Comparison of ENCODE assay signal across 25 cellular contexts in the genomic region with DNA sequence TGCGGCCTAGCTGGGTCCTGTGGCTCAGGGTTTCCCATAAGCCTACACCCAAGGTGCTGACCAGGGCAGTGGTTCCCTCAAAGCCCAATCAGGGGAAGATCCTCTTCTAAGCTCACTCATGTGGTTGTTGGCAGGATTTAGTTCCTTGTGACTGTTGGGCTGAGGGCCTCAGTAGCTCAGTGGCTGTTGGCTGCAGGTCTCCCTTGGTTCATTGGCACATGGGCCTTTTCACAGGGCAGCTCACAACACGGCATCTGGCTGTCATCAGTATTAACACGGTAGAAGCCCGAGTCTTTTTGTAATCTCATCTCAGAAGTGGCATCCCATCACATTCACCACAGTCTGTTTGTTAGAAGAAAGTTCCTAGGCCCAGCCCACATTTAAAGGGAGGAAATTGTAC.
"Had no signal": no experiment of that assay in that cellular context is flagged by ENCODE, and none has a peak within 500 bp of the region (broad histone marks: within the 10 kb centered on the region; RNA-seq: fewer than 3 reads in every experiment).

No MANE protein-coding gene starts in this region.

- H3K9me3 ChIP-seq: adrenal gland, SJCRH30, SK-N-SH had no signal

- H3K4me2 ChIP-seq: SK-N-SH had no signal

- H3K36me3 ChIP-seq: adrenal gland, SJCRH30, WERI-Rb-1 had no signal

- H3K4me1 ChIP-seq: adrenal gland, SJCRH30 had no signal

- H3K27ac Mint-ChIP-seq: activated CD4-positive, alpha-beta T cell treated with anti-CD3 and anti-CD28 coated beads for 36 hours; activated CD8-positive, alpha-beta T cell treated with anti-CD3 and anti-CD28 coated beads for 36 hours; activated naive CD8-positive, alpha-beta T cell treated with anti-CD3 and anti-CD28 coated beads, Interleukin-2, amount 10 ng/mL, durations not matched to agents 7 days and 5 days; activated T-cell treated with anti-CD3 and anti-CD28 coated beads, Interleukin-2, amount 50 U/mL, for 72 hours; activated T-helper 2 cell treated with anti-CD3 and anti-CD28 coated beads, Interferon-gamma antibody, Interleukin-2, Interleukin-4, amounts not matched to agents 10 μg/mL and 5 μg/mL and 100 μg/mL, durations not matched to agents 14 hours and 24 hours and 36 hours had no signal

- H3K27ac ChIP-seq: adrenal gland, SJCRH30, WERI-Rb-1 had no signal

- H3K4me3 Mint-ChIP-seq: activated CD4-positive, alpha-beta T cell treated with anti-CD3 and anti-CD28 coated beads for 36 hours; activated CD8-positive, alpha-beta T cell treated with anti-CD3 and anti-CD28 coated beads for 36 hours; activated naive CD8-positive, alpha-beta T cell treated with anti-CD3 and anti-CD28 coated beads, Interleukin-2, amount 10 ng/mL, durations not matched to agents 7 days and 5 days; activated T-cell treated with anti-CD3 and anti-CD28 coated beads, Interleukin-2, amount 50 U/mL, for 72 hours had no signal

- DNase-seq: activated CD4-positive, alpha-beta T cell treated with anti-CD3 and anti-CD28 coated beads for 36 hours; activated CD8-positive, alpha-beta memory T cell treated with anti-CD3 and anti-CD28 coated beads, Interleukin-2, amount 50 U/mL, for 4 hours; activated CD8-positive, alpha-beta T cell treated with anti-CD3 and anti-CD28 coated beads for 36 hours; activated naive CD4-positive, alpha-beta T cell treated with anti-CD3 and anti-CD28 coated beads, Interleukin-2, amount 50 U/mL, for 16 hours; activated naive CD8-positive, alpha-beta T cell treated with anti-CD3 and anti-CD28 coated beads, Interleukin-2, amount 10 ng/mL, durations not matched to agents 7 days and 5 days; activated T-cell treated with anti-CD3 and anti-CD28 coated beads, Interleukin-2, amount 50 U/mL, for 72 hours; adrenal gland; anterior cingulate cortex; caudate nucleus; Kasumi-1; KBM-7; NCI-H1048; NCI-H146; NCI-H1930; NCI-H2171; NCI-H226; NCI-H526; NCI-H774; Right ventricle myocardium superior; RPMI8226; SJCRH30; SK-N-SH; T-helper 1 cell; WERI-Rb-1 had no signal

- H3K27me3 ChIP-seq: adrenal gland, SJCRH30 had no signal

- H3K9ac ChIP-seq: SK-N-SH had no signal

- H3K9me3 Mint-ChIP-seq: activated CD8-positive, alpha-beta T cell treated with anti-CD3 and anti-CD28 coated beads for 36 hours had no signal

- H3K27me3 Mint-ChIP-seq: activated CD4-positive, alpha-beta T cell treated with anti-CD3 and anti-CD28 coated beads for 36 hours; activated CD8-positive, alpha-beta T cell treated with anti-CD3 and anti-CD28 coated beads for 36 hours; activated naive CD8-positive, alpha-beta T cell treated with anti-CD3 and anti-CD28 coated beads, Interleukin-2, amount 10 ng/mL, durations not matched to agents 7 days and 5 days had no signal

- H3K4me3 ChIP-seq: adrenal gland, SJCRH30 had no signal

- ATAC-seq: activated CD4-positive, alpha-beta T cell treated with anti-CD3 and anti-CD28 coated beads for 36 hours; activated CD8-positive, alpha-beta T cell treated with anti-CD3 and anti-CD28 coated beads for 36 hours; activated T-cell treated with anti-CD3 and anti-CD28 coated beads, Interleukin-2, amount 50 U/mL, for 72 hours had no signal

- H3K4me1 Mint-ChIP-seq: activated CD4-positive, alpha-beta T cell treated with anti-CD3 and anti-CD28 coated beads for 36 hours had no signal
